ENCODE assay signal across 16 cellular contexts in genomic region chr6:53925891-53926290, GRCh38.
"Had no signal": no experiment of that assay in that cellular context is flagged by ENCODE, and none has a peak within 500 bp of the region (broad histone marks: within the 10 kb centered on the region; RNA-seq: fewer than 3 reads in every experiment).

No MANE protein-coding gene starts in this region.

- H3K4me3 ChIP-seq: left lung, prostate gland had no signal

- H3K27me3 Mint-ChIP-seq: activated CD4-positive, alpha-beta memory T cell treated with anti-CD3 and anti-CD28 coated beads, Interleukin-2, amount 10 ng/mL, durations not matched to agents 7 days and 5 days; activated naive CD8-positive, alpha-beta T cell treated with anti-CD3 and anti-CD28 coated beads for 36 hours; stimulated activated naive B cell treated with anti-CD40 and anti-IgM and Interleukin-4, amounts not matched to agents 10 μg/mL and 1 μg/mL and 100 μg/mL, for 72 hours had no signal

- H3K4me1 ChIP-seq: prostate gland had no signal

- H3K9me3 ChIP-seq: left lung, prostate gland had no signal

- ATAC-seq: activated T-cell treated with anti-CD3 and anti-CD28 coated beads, Interleukin-2, amount 50 U/mL, for 72 hours; sciatic nerve; stimulated activated naive B cell treated with anti-CD40 and anti-IgM and Interleukin-4, amounts not matched to agents 10 μg/mL and 1 μg/mL and 100 μg/mL, for 72 hours had no signal

- H3K4me3 Mint-ChIP-seq: activated CD4-positive, alpha-beta memory T cell treated with anti-CD3 and anti-CD28 coated beads, Interleukin-2, amount 10 ng/mL, durations not matched to agents 7 days and 5 days; activated naive CD8-positive, alpha-beta T cell treated with anti-CD3 and anti-CD28 coated beads for 36 hours; activated T-cell treated with anti-CD3 and anti-CD28 coated beads, Interleukin-2, amount 50 U/mL, for 72 hours; nephron progenitor cell; stimulated activated naive B cell treated with anti-CD40 and anti-IgM and Interleukin-4, amounts not matched to agents 10 μg/mL and 1 μg/mL and 100 μg/mL, for 72 hours had no signal

- DNase-seq: activated CD4-positive, alpha-beta memory T cell treated with anti-CD3 and anti-CD28 coated beads, Interleukin-2, amount 10 ng/mL, durations not matched to agents 7 days and 5 days; activated CD4-positive, alpha-beta T cell treated with anti-CD3 and anti-CD28 coated beads for 1 hour; activated gamma-delta T cell treated with Interleukin-2 at 50 U/mL for 16 hours; activated naive CD8-positive, alpha-beta T cell treated with anti-CD3 and anti-CD28 coated beads for 36 hours; activated T-cell treated with anti-CD3 and anti-CD28 coated beads, Interleukin-2, amount 50 U/mL, for 72 hours; aorta; head of caudate nucleus; nephron progenitor cell; stimulated activated CD4-positive, alpha-beta T cell treated with anti-CD3 and anti-CD28 coated beads, Interleukin-2, amount 100 ng/mL, for 24 hours; stimulated activated naive B cell treated with anti-CD40 and anti-IgM and Interleukin-4, amounts not matched to agents 10 μg/mL and 1 μg/mL and 100 μg/mL, for 72 hours; substantia nigra; T1000 had no signal

- H3K27ac ChIP-seq: foreskin keratinocyte, left lung, prostate gland had no signal

- H3K4me1 Mint-ChIP-seq: activated CD4-positive, alpha-beta memory T cell treated with anti-CD3 and anti-CD28 coated beads, Interleukin-2, amount 10 ng/mL, durations not matched to agents 7 days and 5 days; activated naive CD8-positive, alpha-beta T cell treated with anti-CD3 and anti-CD28 coated beads for 36 hours had no signal

- H3K36me3 Mint-ChIP-seq: activated naive CD8-positive, alpha-beta T cell treated with anti-CD3 and anti-CD28 coated beads for 36 hours had no signal

- H3K27me3 ChIP-seq: foreskin keratinocyte, left lung had no signal

- H3K27ac Mint-ChIP-seq: activated CD4-positive, alpha-beta memory T cell treated with anti-CD3 and anti-CD28 coated beads, Interleukin-2, amount 10 ng/mL, durations not matched to agents 7 days and 5 days; activated naive CD8-positive, alpha-beta T cell treated with anti-CD3 and anti-CD28 coated beads for 36 hours; activated T-cell treated with anti-CD3 and anti-CD28 coated beads, Interleukin-2, amount 50 U/mL, for 72 hours; nephron progenitor cell; stimulated activated naive B cell treated with anti-CD40 and anti-IgM and Interleukin-4, amounts not matched to agents 10 μg/mL and 1 μg/mL and 100 μg/mL, for 72 hours had no signal

- H3K36me3 ChIP-seq: left lung, prostate gland had no signal

- H3K9me3 Mint-ChIP-seq: activated CD4-positive, alpha-beta memory T cell treated with anti-CD3 and anti-CD28 coated beads, Interleukin-2, amount 10 ng/mL, durations not matched to agents 7 days and 5 days; activated naive CD8-positive, alpha-beta T cell treated with anti-CD3 and anti-CD28 coated beads for 36 hours; activated T-cell treated with anti-CD3 and anti-CD28 coated beads, Interleukin-2, amount 50 U/mL, for 72 hours; stimulated activated naive B cell treated with anti-CD40 and anti-IgM and Interleukin-4, amounts not matched to agents 10 μg/mL and 1 μg/mL and 100 μg/mL, for 72 hours had no signal
